2 cellular contexts compared by ENCODE assay signal in the genomic region with DNA sequence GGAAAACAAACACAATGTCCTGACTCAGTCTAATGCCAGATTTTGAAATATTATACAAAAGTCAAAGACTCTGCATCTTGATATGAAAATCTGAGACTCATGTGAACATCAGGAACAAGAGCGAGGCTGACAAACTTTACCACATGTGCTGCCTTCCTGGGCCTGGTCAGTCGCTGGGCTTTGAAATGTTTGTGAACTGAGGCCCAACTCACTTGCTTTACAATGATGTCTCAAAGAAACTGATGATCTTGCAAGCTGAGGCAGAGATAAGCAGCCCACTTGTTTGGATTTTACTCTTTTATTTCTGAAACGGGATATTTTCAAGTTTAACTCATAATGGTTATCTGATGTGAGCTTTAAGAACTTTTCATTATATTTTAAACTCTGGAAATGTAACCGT.
A peak's percentile ranks its signal among the peaks of the same experiment; 100 is the strongest.
TF ChIP-seq lines count a peak whose summit lies in the region.

No MANE protein-coding gene starts in this region.

TF ChIP-seq in A549, 52 proteins besides CTCF, POLR2A, EP300 and RAD21 (continued from another document):
- TF ChIP-seq, protein P1, sequence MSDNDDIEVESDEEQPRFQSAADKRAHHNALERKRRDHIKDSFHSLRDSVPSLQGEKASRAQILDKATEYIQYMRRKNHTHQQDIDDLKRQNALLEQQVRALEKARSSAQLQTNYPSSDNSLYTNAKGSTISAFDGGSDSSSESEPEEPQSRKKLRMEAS (IDR thresholded peaks at IDR 0.05) = 0 out of 2 replicates have a peak, but pooled peaks have one; percentile 17

TF ChIP-seq in endothelial cell of umbilical vein, 7 proteins besides CTCF, POLR2A, EP300 and RAD21 (continued from another document):
- no peak for TF ChIP-seq GATA2 (IDR thresholded peaks at IDR 0.05; ENCODE audit: insufficient read depth, insufficient read length, low read depth, low read length)
- TF ChIP-seq POLR2AphosphoS5 (IDR thresholded peaks at IDR 0.05; ENCODE audit: insufficient read depth, low read depth, low read length) = no peak
- no peak for TF ChIP-seq MYC (IDR thresholded peaks at IDR 0.05; ENCODE audit: low read depth, low read length)
- TF ChIP-seq, protein P1 (IDR thresholded peaks at IDR 0.05; ENCODE audit: insufficient read depth, insufficient read length) = no peak
